Comparison of ENCODE assay signal across 27 cellular contexts in genomic region chr5:56326116-56326515, GRCh38.
DNase-seq lines count a peak whose midpoint lies in the region; ATAC-seq, FAIRE-seq and TF ChIP-seq lines count a peak whose summit lies in the region.
"Had no signal": no experiment of that assay in that cellular context is flagged by ENCODE, and none has a peak within 500 bp of the region (broad histone marks: within the 10 kb centered on the region; RNA-seq: fewer than 3 reads in every experiment).

No MANE protein-coding gene starts in this region.

- H3K4me1 ChIP-seq in trophoblast cell (ENCODE audit: control insufficient read depth in 1 of 2, insufficient read depth in 2 of 2, low read length in 2 of 2), result peaks cover 5 to 19% of the 10 kb centered on the region in 2 experiments
- peaks cover 14% of the 10 kb centered on the region for H3K4me1 ChIP-seq in SJCRH30
- H3K4me1 ChIP-seq: HAP-1, left lung, parathyroid adenoma had no signal

- FAIRE-seq in GM12891 (lab: Jason Lieb, UNC), result no peak
- FAIRE-seq: TTC549 had no signal

- intact Hi-C loops in activated CD8-positive, alpha-beta T cell treated with anti-CD3 and anti-CD28 coated beads for 36 hours (cut with micrococcal nuclease), result loop anchor here (5.0 kb wide), 1 partner anchor 491 kb away; the partner anchor contains the start of gene MAP3K1

- H4K12ac ChIP-seq in trophoblast cell (ENCODE audit: low read depth, low read length), result no peak overlapping the region

- no peak overlapping the region for H4K8ac ChIP-seq in trophoblast cell (ENCODE audit: low read depth, low read length)

- no peak for ATAC-seq in activated CD8-positive, alpha-beta T cell treated with anti-CD3 and anti-CD28 coated beads, Interleukin-2, amount 10 ng/mL, durations not matched to agents 7 days and 5 days
- no peak for ATAC-seq in activated CD8-positive, alpha-beta T cell treated with anti-CD3 and anti-CD28 coated beads for 36 hours
- ATAC-seq: heart left ventricle, left lung, right cardiac atrium had no signal

- H3K4me2 ChIP-seq in trophoblast cell (ENCODE audit: low read length), result no peak overlapping the region

- no peak overlapping the region for H2BK5ac ChIP-seq in trophoblast cell (ENCODE audit: low read depth, low read length, poor library complexity)

- H3K18ac ChIP-seq in trophoblast cell (ENCODE audit: low read length), result no peak overlapping the region

- no peak overlapping the region for H4K91ac ChIP-seq in trophoblast cell (ENCODE audit: low read depth, low read length)

- H3K36me3 ChIP-seq in trophoblast cell (ENCODE audit: control insufficient read depth in 1 of 2, insufficient read depth in 2 of 2, low read length in 2 of 2) (no peaks in the 10 kb centered on the region), SJCRH30 (no peaks in the 10 kb centered on the region)
- H3K36me3 ChIP-seq: HAP-1, heart left ventricle, left lung, upper lobe of left lung had no signal

- POLR2A ChIA-PET in activated CD8-positive, alpha-beta T cell treated with anti-CD3 and anti-CD28 coated beads, Interleukin-2, amount 10 ng/mL, durations not matched to agents 7 days and 5 days (lab: Charles Lee), result interaction anchor here (1.4 to 2.2 kb wide), 2 partner anchors 10 to 489 kb away, joined by 3 to 6 read pairs; no protein-coding TSS in a partner anchor
- POLR2A ChIA-PET in activated CD8-positive, alpha-beta T cell treated with anti-CD3 and anti-CD28 coated beads for 36 hours (lab: Charles Lee), result interaction anchor here (0.7 to 1.3 kb wide), 3 partner anchors 9 to 105 kb away, joined by 3 read pairs; no protein-coding TSS in a partner anchor

- no peak overlapping the region for H2AFZ ChIP-seq in trophoblast cell (ENCODE audit: insufficient read depth, low read length, poor library complexity)
- H2AFZ ChIP-seq: parathyroid adenoma had no signal

- H3K14ac ChIP-seq in trophoblast cell (ENCODE audit: low read length), result no peak overlapping the region

- no peaks in the 10 kb centered on the region for H3K27me3 ChIP-seq in trophoblast cell (ENCODE audit: insufficient read depth, low read length)
- H3K27me3 ChIP-seq in SJCRH30, result no peaks in the 10 kb centered on the region
- H3K27me3 ChIP-seq: heart left ventricle, left lung, upper lobe of left lung had no signal

- CTCF ChIA-PET in activated CD8-positive, alpha-beta T cell treated with anti-CD3 and anti-CD28 coated beads, Interleukin-2, amount 10 ng/mL, durations not matched to agents 7 days and 5 days (lab: Charles Lee), result interaction anchor here (0.9 to 1.5 kb wide), 3 partner anchors 16 to 55 kb away, joined by 4 to 5 read pairs (median 4); no protein-coding TSS in a partner anchor
- CTCF ChIA-PET in activated CD8-positive, alpha-beta T cell treated with anti-CD3 and anti-CD28 coated beads for 36 hours (lab: Charles Lee), result interaction anchor here (1.1 to 1.3 kb wide), 2 partner anchors 11 to 13 kb away, joined by 3 to 4 read pairs; no protein-coding TSS in a partner anchor

- no peaks in the 10 kb centered on the region for H3K9me3 ChIP-seq in trophoblast cell (ENCODE audit: insufficient read depth, low read depth, low read length)
- no peaks in the 10 kb centered on the region for H3K9me3 ChIP-seq in SJCRH30 (replicated peaks)
- H3K9me3 ChIP-seq: HAP-1, heart left ventricle, left lung, upper lobe of left lung had no signal

- no peaks in the 10 kb centered on the region for H3K27me3 Mint-ChIP-seq in activated CD8-positive, alpha-beta T cell treated with anti-CD3 and anti-CD28 coated beads, Interleukin-2, amount 10 ng/mL, durations not matched to agents 7 days and 5 days (ENCODE audit: low read depth)
- H3K27me3 Mint-ChIP-seq in activated CD8-positive, alpha-beta T cell treated with anti-CD3 and anti-CD28 coated beads for 36 hours, result no peaks in the 10 kb centered on the region
- H3K27me3 Mint-ChIP-seq in T-helper 1 cell treated with Interleukin-12 subunit alpha and Interleukin-12 subunit beta and Interleukin-4 antibody, amounts not matched to agents 30 μg/mL and 1 μg/mL, for 36 hours (ENCODE audit: low read depth), result no peaks in the 10 kb centered on the region

- peaks cover 26% of the 10 kb centered on the region for H3K79me1 ChIP-seq in trophoblast cell (ENCODE audit: low read length)

- no peaks in the 10 kb centered on the region for H3K36me3 Mint-ChIP-seq in activated CD8-positive, alpha-beta T cell treated with anti-CD3 and anti-CD28 coated beads, Interleukin-2, amount 10 ng/mL, durations not matched to agents 7 days and 5 days (ENCODE audit: low read depth)
- H3K36me3 Mint-ChIP-seq in activated CD8-positive, alpha-beta T cell treated with anti-CD3 and anti-CD28 coated beads for 36 hours (ENCODE audit: low read depth), result peaks cover 3% of the 10 kb centered on the region
- H3K36me3 Mint-ChIP-seq in T-helper 1 cell treated with Interleukin-12 subunit alpha and Interleukin-12 subunit beta and Interleukin-4 antibody, amounts not matched to agents 30 μg/mL and 1 μg/mL, for 36 hours (ENCODE audit: low read depth), result no peaks in the 10 kb centered on the region
- H3K36me3 Mint-ChIP-seq: CD14-positive monocyte had no signal

- H3K27ac Mint-ChIP-seq in activated CD8-positive, alpha-beta T cell treated with anti-CD3 and anti-CD28 coated beads, Interleukin-2, amount 10 ng/mL, durations not matched to agents 7 days and 5 days, result peak overlapping the region; percentile 61
- H3K27ac Mint-ChIP-seq in activated CD8-positive, alpha-beta T cell treated with anti-CD3 and anti-CD28 coated beads for 36 hours, result no peak overlapping the region
- peak overlapping the region; percentile 60 for H3K27ac Mint-ChIP-seq in T-helper 1 cell treated with Interleukin-12 subunit alpha and Interleukin-12 subunit beta and Interleukin-4 antibody, amounts not matched to agents 30 μg/mL and 1 μg/mL, for 36 hours

- TF ChIP-seq CTCF in activated CD8-positive, alpha-beta T cell treated with anti-CD3 and anti-CD28 coated beads for 36 hours (IDR thresholded peaks at IDR 0.05), result no peak
- TF ChIP-seq CTCF in GM20000 (IDR thresholded peaks at IDR 0.05; ENCODE audit: extremely low read depth, missing control alignments), result no peak

- H3K4me3 Mint-ChIP-seq in activated CD8-positive, alpha-beta T cell treated with anti-CD3 and anti-CD28 coated beads, Interleukin-2, amount 10 ng/mL, durations not matched to agents 7 days and 5 days, result no peak overlapping the region
- no peak overlapping the region for H3K4me3 Mint-ChIP-seq in activated CD8-positive, alpha-beta T cell treated with anti-CD3 and anti-CD28 coated beads for 36 hours
- H3K4me3 Mint-ChIP-seq in T-helper 1 cell treated with Interleukin-12 subunit alpha and Interleukin-12 subunit beta and Interleukin-4 antibody, amounts not matched to agents 30 μg/mL and 1 μg/mL, for 36 hours, result no peak overlapping the region
- H3K4me3 Mint-ChIP-seq: CD14-positive monocyte, nephron progenitor cell had no signal

- H3K4ac ChIP-seq in trophoblast cell (ENCODE audit: low read depth, low read length), result no peak overlapping the region

- peak overlapping the region; percentile 48 for H2BK120ac ChIP-seq in trophoblast cell (ENCODE audit: insufficient read depth, low read length, poor library complexity)

- H3K79me2 ChIP-seq in trophoblast cell (ENCODE audit: control insufficient read depth, insufficient read depth, low read length, poor library complexity), result no peaks in the 10 kb centered on the region
- H3K79me2 ChIP-seq: parathyroid adenoma had no signal

- peaks cover 65% of the 10 kb centered on the region for H3K4me1 Mint-ChIP-seq in activated CD8-positive, alpha-beta T cell treated with anti-CD3 and anti-CD28 coated beads, Interleukin-2, amount 10 ng/mL, durations not matched to agents 7 days and 5 days (ENCODE audit: low read depth)
- H3K4me1 Mint-ChIP-seq in activated CD8-positive, alpha-beta T cell treated with anti-CD3 and anti-CD28 coated beads for 36 hours (ENCODE audit: low read depth), result peaks cover 61% of the 10 kb centered on the region
- peaks cover 61% of the 10 kb centered on the region for H3K4me1 Mint-ChIP-seq in T-helper 1 cell treated with Interleukin-12 subunit alpha and Interleukin-12 subunit beta and Interleukin-4 antibody, amounts not matched to agents 30 μg/mL and 1 μg/mL, for 36 hours (ENCODE audit: low read depth)

- no peak overlapping the region for H2AK5ac ChIP-seq in trophoblast cell (ENCODE audit: low read length)

- H3K27ac ChIP-seq in trophoblast cell (ENCODE audit: low read depth, low read length), result no peak overlapping the region
- H3K27ac ChIP-seq in SJCRH30, result no peak overlapping the region
- H3K27ac ChIP-seq: epithelial cell of prostate, heart left ventricle, left lung, parathyroid adenoma, upper lobe of left lung had no signal

- no peak overlapping the region for H3K23ac ChIP-seq in trophoblast cell (ENCODE audit: low read length)

- no peak overlapping the region for H3K9ac ChIP-seq in trophoblast cell (ENCODE audit: low read length)
- H3K9ac ChIP-seq: parathyroid adenoma had no signal

- H3K9me3 Mint-ChIP-seq in activated CD8-positive, alpha-beta T cell treated with anti-CD3 and anti-CD28 coated beads, Interleukin-2, amount 10 ng/mL, durations not matched to agents 7 days and 5 days (ENCODE audit: insufficient read depth), result no peaks in the 10 kb centered on the region
- no peaks in the 10 kb centered on the region for H3K9me3 Mint-ChIP-seq in activated CD8-positive, alpha-beta T cell treated with anti-CD3 and anti-CD28 coated beads for 36 hours
- H3K9me3 Mint-ChIP-seq in T-helper 1 cell treated with Interleukin-12 subunit alpha and Interleukin-12 subunit beta and Interleukin-4 antibody, amounts not matched to agents 30 μg/mL and 1 μg/mL, for 36 hours, result no peaks in the 10 kb centered on the region
- H3K9me3 Mint-ChIP-seq: CD14-positive monocyte, nephron progenitor cell had no signal

- no peak for TF ChIP-seq POLR2A in GM12891 (IDR thresholded peaks at IDR 0.05; ENCODE audit: low read depth, low read length)

- H2BK12ac ChIP-seq in trophoblast cell (ENCODE audit: low read length), result peak overlapping the region; percentile 85

- peak; percentile 26 for DNase-seq in activated CD8-positive, alpha-beta T cell treated with anti-CD3 and anti-CD28 coated beads, Interleukin-2, amount 10 ng/mL, durations not matched to agents 7 days and 5 days
- DNase-seq in activated CD8-positive, alpha-beta T cell treated with anti-CD3 and anti-CD28 coated beads for 36 hours, result no peak
- no peak for DNase-seq in GM12891 (ENCODE audit: insufficient read length, low spot score)
- DNase-seq in trophoblast cell, result no peak
- DNase-seq in GM20000 (ENCODE audit: low spot score), result no peak
- DNase-seq in NCI-H1105 treated with DMSO at 0.1 percent for 48 hours (lab: John Stamatoyannopoulos, UW), result no peak
- DNase-seq in SJCRH30, result no peak
- DNase-seq: activated CD4-positive, alpha-beta T cell treated with anti-CD3 and anti-CD28 coated beads for 4 hours; activated naive CD4-positive, alpha-beta T cell treated with anti-CD3 and anti-CD28 coated beads, Interleukin-2, amount 50 U/mL, for 16 hours; activated T-cell treated with anti-CD3 and anti-CD28 coated beads for 4 hours; cerebellar nuclear complex; heart left ventricle; left lung; midbrain; NCI-H1048; NCI-H187 treated with DMSO at 0.1 percent for 48 hours; NCI-H69; nephron progenitor cell; right cardiac atrium; RPMI8226 had no signal

- no peak overlapping the region for H3K4me3 ChIP-seq in trophoblast cell (ENCODE audit: low read depth, low read length)
- H3K4me3 ChIP-seq in SJCRH30, result no peak overlapping the region
- H3K4me3 ChIP-seq: HAP-1, heart left ventricle, left lung, upper lobe of left lung had no signal

TF ChIP-seq in GM12891, 5 proteins besides CTCF, POLR2A, EP300 and RAD21 (continues in another document):
- no peak for TF ChIP-seq POU2F2 (IDR thresholded peaks at IDR 0.05; ENCODE audit: low read depth, low read length)
